In genomic region chr6:39979461-39980328, GRCh38 we compare ENCODE assay signal across 16 cellular contexts. TPM values are rescaled to one million over a fixed set of nuclear protein-coding genes. Genes with fewer than 3 reads are reported as not detected.
DNase-seq lines count a peak whose midpoint lies in the region; ATAC-seq and TF ChIP-seq lines count a peak whose summit lies in the region.
"Had no signal": no experiment of that assay in that cellular context is flagged by ENCODE, and none has a peak within 500 bp of the region (broad histone marks: within the 10 kb centered on the region; RNA-seq: fewer than 3 reads in every experiment).

No MANE protein-coding gene starts in this region.

- TF ChIP-seq POLR2A in transverse colon (IDR thresholded peaks at IDR 0.05), result no peak

- no peaks in the 10 kb centered on the region for H3K36me3 ChIP-seq in ascending aorta
- H3K36me3 ChIP-seq in parathyroid adenoma (ENCODE audit: control insufficient read depth, insufficient read depth, low read length), result no peaks in the 10 kb centered on the region
- H3K36me3 ChIP-seq in transverse colon, result no peaks in the 10 kb centered on the region

- no peaks in the 10 kb centered on the region for H3K9me3 ChIP-seq in ascending aorta
- H3K9me3 ChIP-seq in parathyroid adenoma (ENCODE audit: control insufficient read depth, low read length), result no peaks in the 10 kb centered on the region
- H3K9me3 ChIP-seq in transverse colon, result no peaks in the 10 kb centered on the region

- H3K4me1 Mint-ChIP-seq in activated CD4-positive, alpha-beta T cell treated with anti-CD3 and anti-CD28 coated beads for 36 hours, result no peaks in the 10 kb centered on the region
- H3K4me1 Mint-ChIP-seq: CD4-positive, CD25-positive, alpha-beta regulatory T cell had no signal

- WGBS in transverse colon (ENCODE audit: low coverage in 1 of 2), 2 donors, result 53 to 70% methylated on average over 2 to 3 of the region's 3 CpGs

- no peak overlapping the region for H3K4me3 Mint-ChIP-seq in activated CD4-positive, alpha-beta T cell treated with anti-CD3 and anti-CD28 coated beads for 36 hours
- H3K4me3 Mint-ChIP-seq: CD4-positive, CD25-positive, alpha-beta regulatory T cell had no signal

- TF ChIP-seq EP300 in transverse colon (IDR thresholded peaks at IDR 0.05; ENCODE audit: low read depth), result no peak

- H3K27ac ChIP-seq in ascending aorta, result peak overlapping the region; percentile 3 to 62
- no peak overlapping the region for H3K27ac ChIP-seq in parathyroid adenoma
- H3K27ac ChIP-seq in transverse colon, result peak overlapping the region; percentile 1 to 52 (median 29)
- H3K27ac ChIP-seq: RWPE1 had no signal

- H3K4me2 ChIP-seq in parathyroid adenoma (ENCODE audit: low read length), result no peak overlapping the region

- no peaks in the 10 kb centered on the region for H3K79me2 ChIP-seq in parathyroid adenoma

- POLR2A ChIA-PET in activated CD4-positive, alpha-beta T cell treated with anti-CD3 and anti-CD28 coated beads for 36 hours (lab: Charles Lee), result no interaction called here

- H3K27ac Mint-ChIP-seq in activated CD4-positive, alpha-beta T cell treated with anti-CD3 and anti-CD28 coated beads for 36 hours, result no peak overlapping the region
- H3K27ac Mint-ChIP-seq: CD4-positive, CD25-positive, alpha-beta regulatory T cell had no signal

- DNase-seq in ascending aorta (ENCODE audit: low spot score in 2 of 2) (no peak), fibroblast of gingiva (ENCODE audit: low read depth) (peak; percentile 10), transverse colon (no peak), NOMO-1 treated with dmso at 0.1 percent for 144 hours (lab: John Stamatoyannopoulos, UW; ENCODE audit: unreplicated experiment) (no peak), cerebellar cortex (ENCODE audit: low spot score) (no peak)
- no peak for DNase-seq in activated CD4-positive, alpha-beta T cell treated with anti-CD3 and anti-CD28 coated beads for 36 hours
- DNase-seq: ACHN; CD4-positive, CD25-positive, alpha-beta regulatory T cell; DMS79 treated with DMSO at 0.1 percent for 48 hours; GDM1; GOT3; NCI-H1417 treated with DMSO at 0.1 percent for 48 hours; NCI-H2081 treated with DMSO at 0.1 percent for 48 hours; NCI-H2227 treated with DMSO at 0.1 percent for 48 hours had no signal

- intact Hi-C loops in ascending aorta (cut with DNase I), result loop anchor here (2.0 to 10.0 kb wide), 2 partner anchors 329 to 935 kb away; no protein-coding TSS in a partner anchor
- intact Hi-C loops in transverse colon (cut with DNase I; ENCODE audit: low total_unique reads), result loop anchor here (5.0 kb wide), 1 partner anchor 328 kb away; no protein-coding TSS in a partner anchor
- intact Hi-C loops in activated CD4-positive, alpha-beta T cell treated with anti-CD3 and anti-CD28 coated beads for 36 hours (cut with DNase I, micrococcal nuclease), result loop anchor here (5.0 to 10.0 kb wide), 2 partner anchors 328 to 865 kb away; no protein-coding TSS in a partner anchor

- H3K36me3 Mint-ChIP-seq in activated CD4-positive, alpha-beta T cell treated with anti-CD3 and anti-CD28 coated beads for 36 hours (ENCODE audit: low read depth), result no peaks in the 10 kb centered on the region
- H3K36me3 Mint-ChIP-seq: CD4-positive, CD25-positive, alpha-beta regulatory T cell had no signal

- peaks cover 0 to 24% of the 10 kb centered on the region in 2 donors for H3K4me1 ChIP-seq in ascending aorta
- peaks cover 16% of the 10 kb centered on the region for H3K4me1 ChIP-seq in parathyroid adenoma
- peaks cover 0 to 38% (median 4%) of the 10 kb centered on the region in 4 donors for H3K4me1 ChIP-seq in transverse colon

- H3K27me3 ChIP-seq in ascending aorta (no peaks in the 10 kb centered on the region), parathyroid adenoma (ENCODE audit: control insufficient read depth, insufficient read depth, low read length) (no peaks in the 10 kb centered on the region), transverse colon (no peaks in the 10 kb centered on the region)

- H3K9ac ChIP-seq in parathyroid adenoma, result no peak overlapping the region

- ATAC-seq in activated CD4-positive, alpha-beta T cell treated with anti-CD3 and anti-CD28 coated beads for 36 hours, result no peak

- in situ Hi-C loops in transverse colon (cut with MboI; ENCODE audit: low pct_ligation_motif_present in 1 of 4, low pct_unique_long_range_greater_than_20kb in 1 of 4, low sequenced_read_pairs in 3 of 4), result loop anchor here (5.0 to 25.0 kb wide), 3 partner anchors 333 to 1058 kb away; partner anchors contain the start of genes TSPO2 (in 1 of the 4) and UNC5CL (in 1 of the 4)

- H3K9me3 Mint-ChIP-seq in activated CD4-positive, alpha-beta T cell treated with anti-CD3 and anti-CD28 coated beads for 36 hours (ENCODE audit: low read depth), result no peaks in the 10 kb centered on the region

- H3K4me3 ChIP-seq in ascending aorta, result no peak overlapping the region
- H3K4me3 ChIP-seq in parathyroid adenoma (ENCODE audit: low read depth, low read length), result no peak overlapping the region
- H3K4me3 ChIP-seq in transverse colon, result no peak overlapping the region

- TF ChIP-seq CTCF in ascending aorta (IDR thresholded peaks at IDR 0.05) (no peak), parathyroid adenoma (IDR thresholded peaks at IDR 0.05) (no peak), transverse colon (IDR thresholded peaks at IDR 0.05) (no peak)

- CTCF ChIA-PET in activated CD4-positive, alpha-beta T cell treated with anti-CD3 and anti-CD28 coated beads for 36 hours (lab: Charles Lee), result no interaction called here

- H3K27me3 Mint-ChIP-seq in activated CD4-positive, alpha-beta T cell treated with anti-CD3 and anti-CD28 coated beads for 36 hours, result peaks cover 5% of the 10 kb centered on the region
- H3K27me3 Mint-ChIP-seq: CD4-positive, CD25-positive, alpha-beta regulatory T cell had no signal

- peak overlapping the region; percentile 56 for H2AFZ ChIP-seq in parathyroid adenoma

RNA-seq across cellular contexts. Expression of gene MOCS1, which starts 45.4 kb away (rescaled TPM):
- 45.4 TPM for total RNA-seq in ascending aorta
- total RNA-seq in transverse colon, result 10 to 100 TPM; 20.6 to 58.3 (median 42.3) TPM
- 1 to 10 TPM; 6.2 to 6.4 TPM for total RNA-seq in activated CD4-positive, alpha-beta T cell treated with anti-CD3 and anti-CD28 coated beads for 36 hours
